In the genomic region with DNA sequence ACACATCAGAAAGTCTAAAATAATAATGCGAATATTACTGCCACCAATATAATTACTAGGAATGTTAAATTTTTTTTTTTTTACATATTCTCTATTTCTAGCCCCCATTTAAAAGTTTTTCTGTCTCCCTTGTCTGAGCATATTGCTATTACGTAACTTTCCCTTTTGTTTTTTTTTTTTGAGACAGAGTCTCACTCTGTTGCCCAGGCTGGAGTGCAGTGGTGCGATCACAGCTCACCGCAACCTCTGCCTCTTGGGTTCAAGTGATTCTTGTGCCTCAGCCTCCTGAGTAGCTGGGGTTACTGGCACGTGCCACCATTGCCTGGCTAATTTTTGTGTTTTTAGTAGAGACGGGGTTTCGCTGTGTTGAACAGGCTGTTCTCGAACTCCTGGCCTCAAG, we compare ENCODE assay signal across 7 cellular contexts. TPM values are rescaled to one million over a fixed set of nuclear protein-coding genes. Genes with fewer than 3 reads are reported as not detected.
A peak's percentile ranks its signal among the peaks of the same experiment; 100 is the strongest.
DNase-seq lines count a peak whose midpoint lies in the region; ATAC-seq, FAIRE-seq and TF ChIP-seq lines count a peak whose summit lies in the region.
"Not testable (repeated sequence)": the region's sequence is repeated elsewhere in the genome, so short reads cannot be mapped to it uniquely, and the experiment has no call there.

No MANE protein-coding gene starts in this region.

- 88 to 90% methylated on average over 8 of the region's 8 CpGs for WGBS in GM23248 (ENCODE audit: low coverage in 1 of 2, low lambda C conversion rate in 2 of 2, missing lambda C conversion rate in 2 of 2), 2 experiments
- 96% methylated on average over 8 of the region's 8 CpGs for WGBS in HepG2 (ENCODE audit: low lambda C conversion rate)

- TF ChIP-seq RAD21 in HepG2 (CRISPR knock-in tag; IDR thresholded peaks at IDR 0.05) = not testable (repeated sequence)

- not testable (repeated sequence) for H3K27me3 Mint-ChIP-seq in WTC11 (ENCODE audit: low read depth); activated T-helper 17 cell treated with anti-CD3 and anti-CD28 coated beads, Interleukin-2, amount 50 U/mL, for 72 hours; MCF 10A (ENCODE audit: insufficient read depth, unreplicated experiment); nephron progenitor cell (ENCODE audit: low read depth, poor library complexity); stimulated activated naive CD8-positive, alpha-beta T cell treated with anti-CD3 and anti-CD28 coated beads, Interleukin-15, Interleukin-2, amounts not matched to agents 100 ng/mL and 50 ng/mL, for 24 hours

- H3K36me3 Mint-ChIP-seq in WTC11 = peaks cover 62% of the 10 kb centered on the region
- H3K36me3 Mint-ChIP-seq in activated T-helper 17 cell treated with anti-CD3 and anti-CD28 coated beads, Interleukin-2, amount 50 U/mL, for 72 hours (ENCODE audit: low read depth) = peaks cover 100% of the 10 kb centered on the region
- H3K36me3 Mint-ChIP-seq in MCF 10A (ENCODE audit: insufficient read depth, unreplicated experiment) = peaks cover 86% of the 10 kb centered on the region
- peaks cover 83% of the 10 kb centered on the region for H3K36me3 Mint-ChIP-seq in nephron progenitor cell (ENCODE audit: low read depth)
- peaks cover 84% of the 10 kb centered on the region for H3K36me3 Mint-ChIP-seq in stimulated activated naive CD8-positive, alpha-beta T cell treated with anti-CD3 and anti-CD28 coated beads, Interleukin-15, Interleukin-2, amounts not matched to agents 100 ng/mL and 50 ng/mL, for 24 hours (ENCODE audit: low read depth)

- not testable (repeated sequence) for H3K4me2 ChIP-seq in GM23248 (ENCODE audit: unreplicated experiment)
- H3K4me2 ChIP-seq in HepG2 (ENCODE audit: low read depth, low read length) = peak overlapping the region; percentile 47; the same call in 1 of the 2 replicates

- H3K79me2 ChIP-seq in GM23248 (ENCODE audit: insufficient read depth) (peaks cover 100% of the 10 kb centered on the region), HepG2 (ENCODE audit: insufficient read depth, low read length) (peaks cover 99% of the 10 kb centered on the region)

- not testable (repeated sequence) for TF ChIP-seq POLR2A in HepG2 (IDR thresholded peaks at IDR 0.05; ENCODE audit: insufficient read depth in 1 of 2, low read depth in 2 of 2, low read length in 2 of 2)

- CTCF ChIA-PET in WTC11 (lab: Charles Lee) = interaction anchor here (0.6 to 1.1 kb wide), 2 partner anchors 33 to 36 kb away, joined by 3 to 4 read pairs; no protein-coding TSS in a partner anchor
- CTCF ChIA-PET in MCF 10A (lab: Yijun Ruan, JAX) = interaction anchor here (1.8 kb wide), 1 partner anchor 53 kb away, joined by 6 read pairs; no protein-coding TSS in a partner anchor
- CTCF ChIA-PET in HepG2 (lab: Yijun Ruan, JAX; ENCODE audit: low intra/inter-chr PET ratio, low total read pairs) = not testable (repeated sequence)

- POLR2A ChIA-PET in WTC11 (lab: Charles Lee) = interaction anchor here (0.7 to 1.0 kb wide), 2 partner anchors 20 to 674 kb away, joined by 3 to 4 read pairs; no protein-coding TSS in a partner anchor
- POLR2A ChIA-PET in MCF 10A (lab: Yijun Ruan, JAX) = not testable (repeated sequence)
- POLR2A ChIA-PET in HepG2 (lab: Yijun Ruan, JAX) = interaction anchor here (0.7 to 1.8 kb wide), 7 partner anchors 8 to 55 kb away, joined by 4 to 10 read pairs (median 5); no protein-coding TSS in a partner anchor

- H3K27me3 ChIP-seq in GM23248 (replicated peaks; ENCODE audit: insufficient read depth); HepG2 (ENCODE audit: control insufficient read depth in 1 of 2, insufficient read depth in 2 of 2, low read length in 2 of 2): not testable (repeated sequence)

- H3K9me3 ChIP-seq in GM23248 (ENCODE audit: low read depth); HepG2 (ENCODE audit: low read length): not testable (repeated sequence)

- not testable (repeated sequence) for H3K4me3 ChIP-seq in GM23248; HepG2 (replicated peaks in 1 of 3; ENCODE audit: insufficient read depth in 1 of 3, low read depth in 2 of 3, low read length in 3 of 3)

- H3K36me3 ChIP-seq in GM23248 (ENCODE audit: low read depth) (peaks cover 19% of the 10 kb centered on the region), HepG2 (replicated peaks in 1 of 2; ENCODE audit: control insufficient read depth in 1 of 2, insufficient read depth in 2 of 2, low read length in 2 of 2) (peaks cover 10 to 46% of the 10 kb centered on the region in 2 experiments)

- H3F3A ChIP-seq in GM23248 (ENCODE audit: insufficient read depth) = peaks cover 39% of the 10 kb centered on the region

- H3K9me2 ChIP-seq in GM23248 (ENCODE audit: insufficient read depth) = not testable (repeated sequence)

- in situ Hi-C loops in GM23248 (cut with MboI) = not testable (repeated sequence)
- in situ Hi-C loops in HepG2 (cut with HindIII; ENCODE audit: extremely low pct_ligation_motif_present, low pct_unique_long_range_greater_than_20kb) = loop anchor here (5.0 kb wide), 1 partner anchor 56 kb away; no protein-coding TSS in a partner anchor

- intact Hi-C loops in MCF 10A (cut with micrococcal nuclease); HepG2 (cut with micrococcal nuclease; ENCODE audit: unreplicated experiment): not testable (repeated sequence)

- peaks cover 44% of the 10 kb centered on the region for H3K4me1 Mint-ChIP-seq in WTC11
- peaks cover 56% of the 10 kb centered on the region for H3K4me1 Mint-ChIP-seq in activated T-helper 17 cell treated with anti-CD3 and anti-CD28 coated beads, Interleukin-2, amount 50 U/mL, for 72 hours
- H3K4me1 Mint-ChIP-seq in MCF 10A (ENCODE audit: insufficient read depth, unreplicated experiment) = peaks cover 34% of the 10 kb centered on the region
- H3K4me1 Mint-ChIP-seq in nephron progenitor cell = peaks cover 44% of the 10 kb centered on the region
- peaks cover 80% of the 10 kb centered on the region for H3K4me1 Mint-ChIP-seq in stimulated activated naive CD8-positive, alpha-beta T cell treated with anti-CD3 and anti-CD28 coated beads, Interleukin-15, Interleukin-2, amounts not matched to agents 100 ng/mL and 50 ng/mL, for 24 hours (ENCODE audit: low read depth)

- H2AFZ ChIP-seq in GM23248; HepG2 (ENCODE audit: low read length): not testable (repeated sequence)

- TF ChIP-seq CTCF in WTC11 (IDR thresholded peaks at IDR 0.05); MCF 10A (IDR thresholded peaks at IDR 0.05; ENCODE audit: unreplicated experiment); HepG2 (CRISPR knock-in tag; IDR thresholded peaks at IDR 0.05); nephron progenitor cell (IDR thresholded peaks at IDR 0.05): not testable (repeated sequence)

- H4K20me1 ChIP-seq in GM23248 (ENCODE audit: insufficient read depth) (peaks cover 15% of the 10 kb centered on the region; the same call in 1 of the 2 replicates), HepG2 (ENCODE audit: insufficient read depth, low read length) (peaks cover 97% of the 10 kb centered on the region)

- peaks cover 38% of the 10 kb centered on the region for H3K4me1 ChIP-seq in GM23248 (ENCODE audit: insufficient read depth)
- H3K4me1 ChIP-seq in HepG2 (ENCODE audit: insufficient read depth, low read length) = peaks cover 81% of the 10 kb centered on the region

- BruUV-seq in MCF 10A (replicated peaks; lab: Mats Ljungman, UMichigan); HepG2 (replicated peaks; lab: Mats Ljungman, UMichigan): not testable (repeated sequence)

- not testable (repeated sequence) for TF ChIP-seq EP300 in HepG2 (IDR thresholded peaks at IDR 0.05; ENCODE audit: low read depth in 2 of 2, low read length in 2 of 2); HepG2 (CRISPR knock-in tag; IDR thresholded peaks at IDR 0.05; ENCODE audit: borderline replicate concordance)

- not testable (repeated sequence) for ATAC-seq in WTC11; activated T-helper 17 cell treated with anti-CD3 and anti-CD28 coated beads, Interleukin-2, amount 50 U/mL, for 72 hours (replicated peaks); HepG2

- H3K27ac ChIP-seq in GM23248 (peak overlapping the region; percentile 74), HepG2 (ENCODE audit: extremely low read length, insufficient read depth, low read length) (peak overlapping the region; percentile 47)

- DNase-seq in GM23248; WTC11 (ENCODE audit: low spot score); MCF 10A (ENCODE audit: unreplicated experiment); HepG2 (ENCODE audit: low spot score); nephron progenitor cell: not testable (repeated sequence)

- not testable (repeated sequence) for FAIRE-seq in HepG2 (lab: Jason Lieb, UNC)

- H3K4me3 Mint-ChIP-seq in WTC11; MCF 10A (ENCODE audit: unreplicated experiment); nephron progenitor cell; stimulated activated naive CD8-positive, alpha-beta T cell treated with anti-CD3 and anti-CD28 coated beads, Interleukin-15, Interleukin-2, amounts not matched to agents 100 ng/mL and 50 ng/mL, for 24 hours: not testable (repeated sequence)
- peak overlapping the region; percentile 48 for H3K4me3 Mint-ChIP-seq in activated T-helper 17 cell treated with anti-CD3 and anti-CD28 coated beads, Interleukin-2, amount 50 U/mL, for 72 hours

- not testable (repeated sequence) for H3K9me3 Mint-ChIP-seq in WTC11; activated T-helper 17 cell treated with anti-CD3 and anti-CD28 coated beads, Interleukin-2, amount 50 U/mL, for 72 hours; MCF 10A (ENCODE audit: unreplicated experiment); nephron progenitor cell; stimulated activated naive CD8-positive, alpha-beta T cell treated with anti-CD3 and anti-CD28 coated beads, Interleukin-15, Interleukin-2, amounts not matched to agents 100 ng/mL and 50 ng/mL, for 24 hours

- H3K9ac ChIP-seq in GM23248 = not testable (repeated sequence)
- 0 out of 2 replicates have a peak overlapping the region, but pooled peaks have one; percentile 25 for H3K9ac ChIP-seq in HepG2 (ENCODE audit: insufficient read depth, low read depth, low read length)

- H3K27ac Mint-ChIP-seq in WTC11 (peak overlapping the region; percentile 83; the same call in 1 of the 2 replicates), MCF 10A (ENCODE audit: low read depth, unreplicated experiment) (peak overlapping the region; percentile 13), nephron progenitor cell (peak overlapping the region; percentile 81)
- not testable (repeated sequence) for H3K27ac Mint-ChIP-seq in activated T-helper 17 cell treated with anti-CD3 and anti-CD28 coated beads, Interleukin-2, amount 50 U/mL, for 72 hours
- H3K27ac Mint-ChIP-seq in stimulated activated naive CD8-positive, alpha-beta T cell treated with anti-CD3 and anti-CD28 coated beads, Interleukin-15, Interleukin-2, amounts not matched to agents 100 ng/mL and 50 ng/mL, for 24 hours = peak overlapping the region; percentile 63

RNA-seq across cellular contexts. Expression of a gene that starts 6.4 kb away (rescaled TPM):
- total RNA-seq in GM23248 (2014; rRNA removed; shearing (Covaris generic)) = 41.1 and 46.6 TPM in 2 replicates
- polyA plus RNA-seq in GM23248 (2016; fragmentation: Nextera tagmentation; extraction: Ambion mirVana) (31.6 and 37.7 TPM in 2 replicates), HepG2 (2011; rRNA removed) (15.7 and 22.3 TPM in 2 replicates)
- total RNA-seq in WTC11 (2021) (70.3 to 80.4 TPM (median 78.1 TPM) in 3 replicates), MCF 10A (2022) (86.3 and 105 TPM in 2 replicates), HepG2 (2016; rRNA removed; fragmentation: Illumina TruSeq; extraction: Trizol) (161 and 236 TPM in 2 replicates)
- 10 to 100 TPM; 87.8 to 95.0 TPM for total RNA-seq in activated T-helper 17 cell treated with anti-CD3 and anti-CD28 coated beads, Interleukin-2, amount 50 U/mL, for 72 hours
- 18.1 and 21.7 TPM in 2 replicates for total RNA-seq in HepG2 (2016; cell fraction: cytosol; rRNA removed; fragmentation: Illumina TruSeq; extraction: Trizol; ENCODE audit: low read depth)
- total RNA-seq in HepG2 (2016; cell fraction: insoluble cytoplasmic fraction; rRNA removed; fragmentation: Illumina TruSeq; extraction: Trizol) = 150 and 234 TPM in 2 replicates
- 72.3 and 89.6 TPM in 2 replicates for total RNA-seq in HepG2 (2016; cell fraction: membrane; rRNA removed; fragmentation: Illumina TruSeq; extraction: Trizol)
- 79.4 and 87.0 TPM in 2 replicates for total RNA-seq in HepG2 (2016; cell fraction: nucleus; rRNA removed; fragmentation: Illumina TruSeq; extraction: Trizol)
- polyA plus RNA-seq in HepG2 (2011; cell fraction: cytosol; rRNA removed) = 6.1 and 10.5 TPM in 2 replicates
- polyA plus RNA-seq in HepG2 (2011; cell fraction: nucleus; rRNA removed) = 8.1 and 12.7 TPM in 2 replicates
- polyA plus RNA-seq in HepG2 (2012) = 28.4 and 56.3 TPM in 2 replicates
- 6.1 and 6.8 TPM in 2 replicates for polyA plus RNA-seq in HepG2 (2016; cell fraction: cytosol; fragmentation: Illumina TruSeq; extraction: Trizol; ENCODE audit: low read depth)
- 118 and 119 TPM in 2 replicates for polyA plus RNA-seq in HepG2 (2016; cell fraction: insoluble cytoplasmic fraction; fragmentation: Illumina TruSeq; extraction: Trizol; ENCODE audit: low read depth)
- polyA plus RNA-seq in HepG2 (2016; cell fraction: membrane; fragmentation: Illumina TruSeq; extraction: Trizol; ENCODE audit: low read depth) = 23.0 and 29.4 TPM in 2 replicates
- polyA plus RNA-seq in HepG2 (2016; cell fraction: nucleus; fragmentation: Illumina TruSeq; extraction: Trizol; ENCODE audit: insufficient read depth, low read depth) = 77.6 and 79.2 TPM in 2 replicates
- 2.8 and 5.1 TPM in 2 replicates for polyA minus RNA-seq in HepG2 (2011; rRNA and poly(A)+ RNA removed; ENCODE audit: low replicate concordance)
- polyA minus RNA-seq in HepG2 (2011; cell fraction: cytosol; rRNA and poly(A)+ RNA removed) = 32.5 and 44.9 TPM in 2 replicates
- 52.5 and 52.7 TPM in 2 replicates for polyA minus RNA-seq in HepG2 (2011; cell fraction: nucleus; rRNA and poly(A)+ RNA removed)

RNA-seq across cellular contexts. Expression of a gene that starts 58.4 kb away (rescaled TPM):
- 1.6 and 3.0 TPM in 2 replicates for total RNA-seq in GM23248 (2014; rRNA removed; shearing (Covaris generic))
- polyA plus RNA-seq in GM23248 (2016; fragmentation: Nextera tagmentation; extraction: Ambion mirVana) (0.58 and 1.7 TPM in 2 replicates), HepG2 (2011; rRNA removed) (2.6 and 3.3 TPM in 2 replicates)
- total RNA-seq in WTC11 (2021) (2.3 to 4.3 TPM (median 3.1 TPM) in 3 replicates), MCF 10A (2022) (4.7 and 5.5 TPM in 2 replicates), HepG2 (2016; rRNA removed; fragmentation: Illumina TruSeq; extraction: Trizol) (1.3 and 8.3 TPM in 2 replicates)
- 1 to 10 TPM; 8.2 to 9.8 TPM for total RNA-seq in activated T-helper 17 cell treated with anti-CD3 and anti-CD28 coated beads, Interleukin-2, amount 50 U/mL, for 72 hours
- total RNA-seq in HepG2 (2016; cell fraction: cytosol; rRNA removed; fragmentation: Illumina TruSeq; extraction: Trizol; ENCODE audit: low read depth) = 3.8 and 3.9 TPM in 2 replicates
- total RNA-seq in HepG2 (2016; cell fraction: insoluble cytoplasmic fraction; rRNA removed; fragmentation: Illumina TruSeq; extraction: Trizol) = 0.92 and 8.0 TPM in 2 replicates
- 6.1 and 8.1 TPM in 2 replicates for total RNA-seq in HepG2 (2016; cell fraction: membrane; rRNA removed; fragmentation: Illumina TruSeq; extraction: Trizol)
- 22.4 and 25.8 TPM in 2 replicates for total RNA-seq in HepG2 (2016; cell fraction: nucleus; rRNA removed; fragmentation: Illumina TruSeq; extraction: Trizol)
- 0.21 and 0.36 TPM in 2 replicates for polyA plus RNA-seq in HepG2 (2011; cell fraction: cytosol; rRNA removed)
- polyA plus RNA-seq in HepG2 (2011; cell fraction: nucleus; rRNA removed) = 8.2 and 8.5 TPM in 2 replicates
- 1.7 and 1.9 TPM in 2 replicates for polyA plus RNA-seq in HepG2 (2012)
- polyA plus RNA-seq in HepG2 (2016; cell fraction: cytosol; fragmentation: Illumina TruSeq; extraction: Trizol; ENCODE audit: low read depth) = not detected in 2 replicates
- 0.22 and 0.33 TPM in 2 replicates for polyA plus RNA-seq in HepG2 (2016; cell fraction: insoluble cytoplasmic fraction; fragmentation: Illumina TruSeq; extraction: Trizol; ENCODE audit: low read depth)
- not detected in 2 replicates for polyA plus RNA-seq in HepG2 (2016; cell fraction: membrane; fragmentation: Illumina TruSeq; extraction: Trizol; ENCODE audit: low read depth)
- polyA plus RNA-seq in HepG2 (2016; cell fraction: nucleus; fragmentation: Illumina TruSeq; extraction: Trizol; ENCODE audit: insufficient read depth, low read depth) = 22.5 and 23.0 TPM in 2 replicates
- polyA minus RNA-seq in HepG2 (2011; rRNA and poly(A)+ RNA removed; ENCODE audit: low replicate concordance) = 6.9 and 7.2 TPM in 2 replicates
- polyA minus RNA-seq in HepG2 (2011; cell fraction: cytosol; rRNA and poly(A)+ RNA removed) = 0.99 and 1.4 TPM in 2 replicates
- polyA minus RNA-seq in HepG2 (2011; cell fraction: nucleus; rRNA and poly(A)+ RNA removed) = 46.7 and 49.7 TPM in 2 replicates
